In genomic region chr1:92117526-92117925, GRCh38 we compare ENCODE assay signal across 1 cellular context.
TF ChIP-seq lines count a peak whose summit lies in the region.

No MANE protein-coding gene starts in this region.

TF ChIP-seq in endothelial cell of umbilical vein, 7 proteins besides CTCF, POLR2A, EP300 and RAD21:
- no peak for TF ChIP-seq MYC (IDR thresholded peaks at IDR 0.05; ENCODE audit: low read depth, low read length)
- no peak for TF ChIP-seq JUN (IDR thresholded peaks at IDR 0.05; ENCODE audit: borderline replicate concordance, insufficient read depth, insufficient read length, low read depth)
- TF ChIP-seq MAX (IDR thresholded peaks at IDR 0.05; ENCODE audit: insufficient read depth, insufficient read length), result no peak
- no peak for TF ChIP-seq POLR2AphosphoS5 (IDR thresholded peaks at IDR 0.05; ENCODE audit: insufficient read depth, low read depth, low read length)
- no peak for TF ChIP-seq GATA2 (IDR thresholded peaks at IDR 0.05; ENCODE audit: insufficient read depth, insufficient read length, low read depth, low read length)
- TF ChIP-seq FOS (IDR thresholded peaks at IDR 0.05; ENCODE audit: borderline replicate concordance, insufficient read depth, low read length), result no peak
- TF ChIP-seq EZH2 (IDR thresholded peaks at IDR 0.05; ENCODE audit: borderline replicate concordance, low read depth, low read length, severe bottlenecking), result no peak
TF ChIP-seq in endothelial cell of umbilical vein: peak in this region for 0.
